In the genomic region with DNA sequence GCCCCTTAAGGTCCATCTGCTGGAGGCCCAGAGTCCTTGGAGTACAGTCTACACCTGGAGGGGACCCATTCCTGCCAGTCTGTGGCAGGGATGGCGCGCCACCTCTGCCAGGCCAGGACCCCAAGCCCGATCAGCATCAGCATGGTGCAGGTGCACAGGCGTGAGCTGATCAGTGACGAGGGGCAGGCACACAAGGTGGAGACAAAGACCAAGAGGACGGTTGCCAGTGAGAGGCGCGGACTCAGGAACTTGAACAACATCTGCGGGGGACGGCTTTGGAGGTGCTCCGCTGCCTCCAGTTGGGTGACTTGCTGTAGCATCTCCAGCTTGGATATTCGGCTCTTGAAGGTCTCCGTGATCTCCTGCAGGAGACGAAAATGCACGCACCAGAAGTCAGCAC, we compare ENCODE assay signal across 2 cellular contexts. TPM values are rescaled to one million over a fixed set of nuclear protein-coding genes. Genes with fewer than 3 reads are reported as not detected.
"Had no signal": no experiment of that assay in that cellular context is flagged by ENCODE, and none has a peak within 500 bp of the region (broad histone marks: within the 10 kb centered on the region; RNA-seq: fewer than 3 reads in every experiment).

No MANE protein-coding gene starts in this region.

RNA-seq across cellular contexts. Expression of a gene that starts 14.1 kb away (rescaled TPM):
- total RNA-seq: G401, GM12878 had no signal
- polyA plus RNA-seq: GM12878 had no signal

RNA-seq across cellular contexts. Expression of a gene that starts 23.1 kb away (rescaled TPM):
- total RNA-seq: G401, GM12878 had no signal
- polyA plus RNA-seq: GM12878 had no signal

RNA-seq across cellular contexts. Expression of a gene that starts 52.4 kb away (rescaled TPM):
- total RNA-seq: G401, GM12878 had no signal
- polyA plus RNA-seq: GM12878 had no signal
